In genomic region chr6:167120557-167121030, GRCh38 we compare ENCODE assay signal across 25 cellular contexts. TPM values are rescaled to one million over a fixed set of nuclear protein-coding genes. Genes with fewer than 3 reads are reported as not detected.
DNase-seq lines count a peak whose midpoint lies in the region; ATAC-seq and TF ChIP-seq lines count a peak whose summit lies in the region.
"Had no signal": no experiment of that assay in that cellular context is flagged by ENCODE, and none has a peak within 500 bp of the region (broad histone marks: within the 10 kb centered on the region; RNA-seq: fewer than 3 reads in every experiment).

No MANE protein-coding gene starts in this region.

- no peak for TF ChIP-seq POLR2A in uterus (IDR thresholded peaks at IDR 0.05)

- TF ChIP-seq CTCF in brain microvascular endothelial cell (IDR thresholded peaks at IDR 0.05; ENCODE audit: low read depth, low read length, missing control alignments) = no peak
- no peak for TF ChIP-seq CTCF in uterus (IDR thresholded peaks at IDR 0.05)

- in situ Hi-C loops in brain microvascular endothelial cell (cut with HindIII; ENCODE audit: low pct_ligation_motif_present, low sequenced_read_pairs) = no loop called here

- H3K36me3 ChIP-seq in BLaER1 (no peaks in the 10 kb centered on the region), brain microvascular endothelial cell (replicated peaks) (no peaks in the 10 kb centered on the region), uterus (no peaks in the 10 kb centered on the region)

- no peak overlapping the region for H3K4me3 Mint-ChIP-seq in activated CD4-positive, alpha-beta memory T cell treated with anti-CD3 and anti-CD28 coated beads, Interleukin-2, amount 10 ng/mL, durations not matched to agents 7 days and 5 days
- peak overlapping the region; percentile 87 to 99 (median 99) for H3K4me3 Mint-ChIP-seq in naive B cell
- H3K4me3 Mint-ChIP-seq: activated CD4-positive, alpha-beta T cell treated with anti-CD3 and anti-CD28 coated beads, Interleukin-2, amount 10 ng/mL, durations not matched to agents 24 days and 14 days; activated naive CD4-positive, alpha-beta T cell treated with anti-CD3 and anti-CD28 coated beads, Interleukin-2, amount 50 U/mL, for 24 hours had no signal

- ATAC-seq in naive B cell (ENCODE audit: low read depth in 2 of 2) (peak; percentile 48 to 53), GM18873 (IDR thresholded peaks at IDR 0.05; ENCODE audit: low FRiP score, unreplicated experiment) (no peak)

- CTCF ChIA-PET in activated CD4-positive, alpha-beta memory T cell treated with anti-CD3 and anti-CD28 coated beads, Interleukin-2, amount 10 ng/mL, durations not matched to agents 7 days and 5 days (lab: Charles Lee) = no interaction called here

- H3K4me1 ChIP-seq in BLaER1 (peaks cover 80% of the 10 kb centered on the region), uterus (no peaks in the 10 kb centered on the region)

- H3K9me3 ChIP-seq in BLaER1 = no peaks in the 10 kb centered on the region
- no peaks in the 10 kb centered on the region for H3K9me3 ChIP-seq in uterus

- no peaks in the 10 kb centered on the region for H4K20me1 ChIP-seq in BLaER1

- intact Hi-C loops in uterus (cut with DNase I; ENCODE audit: low total_unique reads) = no loop called here

- H3K4me3 ChIP-seq in BLaER1 (no peak overlapping the region), GM08714 (ENCODE audit: low read length) (peak overlapping the region; percentile 80; the same call in 1 of the 2 replicates), brain microvascular endothelial cell (ENCODE audit: low read depth, low read length) (no peak overlapping the region), uterus (no peak overlapping the region)
- H3K4me3 ChIP-seq: skin epidermis had no signal

- POLR2A ChIA-PET in activated CD4-positive, alpha-beta memory T cell treated with anti-CD3 and anti-CD28 coated beads, Interleukin-2, amount 10 ng/mL, durations not matched to agents 7 days and 5 days (lab: Charles Lee) = interaction anchor here (0.8 to 1.5 kb wide), 3 partner anchors 30 to 121 kb away, joined by 3 to 5 read pairs (median 4); partner anchors contain the start of gene CEP43

- no peak overlapping the region for H3K9ac ChIP-seq in BLaER1
- H3K9ac ChIP-seq: KMS-11 had no signal

- DNase-seq in activated CD4-positive, alpha-beta memory T cell treated with anti-CD3 and anti-CD28 coated beads, Interleukin-2, amount 10 ng/mL, durations not matched to agents 7 days and 5 days = no peak
- DNase-seq in naive B cell = peak; percentile 69
- DNase-seq in C1 segment of cervical spinal cord (lab: John Stamatoyannopoulos, UW) = no peak
- DNase-seq in brain microvascular endothelial cell = no peak
- DNase-seq in uterus = no peak
- DNase-seq: activated CD4-positive, alpha-beta T cell treated with anti-CD3 and anti-CD28 coated beads, Interleukin-2, amount 10 ng/mL, durations not matched to agents 24 days and 14 days; Calu3; GOT3; hypothalamus; kidney glomerular epithelial cell; mesendoderm; NCI-H1105 treated with DMSO at 0.1 percent for 48 hours; NCI-H2107; NCI-H524; SHP77; stimulated activated CD4-positive, alpha-beta T cell treated with anti-CD3 and anti-CD28 coated beads, Interleukin-2, amount 100 ng/mL, for 48 hours; T-helper 1 cell had no signal

- H3K9me3 Mint-ChIP-seq in activated CD4-positive, alpha-beta memory T cell treated with anti-CD3 and anti-CD28 coated beads, Interleukin-2, amount 10 ng/mL, durations not matched to agents 7 days and 5 days = peaks cover 2% of the 10 kb centered on the region
- H3K9me3 Mint-ChIP-seq in naive B cell = peaks cover 0 to 4% (median 0%) of the 10 kb centered on the region in 7 donors
- H3K9me3 Mint-ChIP-seq: activated CD4-positive, alpha-beta T cell treated with anti-CD3 and anti-CD28 coated beads, Interleukin-2, amount 10 ng/mL, durations not matched to agents 24 days and 14 days; activated naive CD4-positive, alpha-beta T cell treated with anti-CD3 and anti-CD28 coated beads, Interleukin-2, amount 50 U/mL, for 24 hours had no signal

- no peaks in the 10 kb centered on the region for H3K27me3 Mint-ChIP-seq in activated CD4-positive, alpha-beta memory T cell treated with anti-CD3 and anti-CD28 coated beads, Interleukin-2, amount 10 ng/mL, durations not matched to agents 7 days and 5 days
- H3K27me3 Mint-ChIP-seq in naive B cell = no peaks in the 10 kb centered on the region
- H3K27me3 Mint-ChIP-seq: activated naive CD4-positive, alpha-beta T cell treated with anti-CD3 and anti-CD28 coated beads, Interleukin-2, amount 50 U/mL, for 24 hours had no signal

- H3K4me2 ChIP-seq in BLaER1 = peak overlapping the region; percentile 57; the same call in 1 of the 2 replicates
- H3K4me2 ChIP-seq: KMS-11 had no signal

- no peaks in the 10 kb centered on the region for H3K27me3 ChIP-seq in BLaER1
- H3K27me3 ChIP-seq in brain microvascular endothelial cell (replicated peaks) = no peaks in the 10 kb centered on the region
- H3K27me3 ChIP-seq in uterus = no peaks in the 10 kb centered on the region

- H3K27ac ChIP-seq in BLaER1 (no peak overlapping the region), brain microvascular endothelial cell (no peak overlapping the region), uterus (no peak overlapping the region)
- H3K27ac ChIP-seq: KMS-11 had no signal

- H3K4me1 Mint-ChIP-seq in activated CD4-positive, alpha-beta memory T cell treated with anti-CD3 and anti-CD28 coated beads, Interleukin-2, amount 10 ng/mL, durations not matched to agents 7 days and 5 days = peaks cover 82% of the 10 kb centered on the region
- peaks cover 66 to 72% (median 71%) of the 10 kb centered on the region in 3 donors for H3K4me1 Mint-ChIP-seq in naive B cell
- H3K4me1 Mint-ChIP-seq: activated CD4-positive, alpha-beta T cell treated with anti-CD3 and anti-CD28 coated beads, Interleukin-2, amount 10 ng/mL, durations not matched to agents 24 days and 14 days had no signal

- H3K36me3 Mint-ChIP-seq in activated CD4-positive, alpha-beta memory T cell treated with anti-CD3 and anti-CD28 coated beads, Interleukin-2, amount 10 ng/mL, durations not matched to agents 7 days and 5 days (ENCODE audit: low read depth) = peaks cover 37% of the 10 kb centered on the region
- H3K36me3 Mint-ChIP-seq in naive B cell = peaks cover 21 to 32% of the 10 kb centered on the region in 2 donors
- H3K36me3 Mint-ChIP-seq: activated naive CD4-positive, alpha-beta T cell treated with anti-CD3 and anti-CD28 coated beads, Interleukin-2, amount 50 U/mL, for 24 hours had no signal

- peak overlapping the region; percentile 97 for H3K27ac Mint-ChIP-seq in activated CD4-positive, alpha-beta memory T cell treated with anti-CD3 and anti-CD28 coated beads, Interleukin-2, amount 10 ng/mL, durations not matched to agents 7 days and 5 days
- H3K27ac Mint-ChIP-seq in naive B cell = peak overlapping the region; percentile 98 to 100 (median 100)
- H3K27ac Mint-ChIP-seq: activated CD4-positive, alpha-beta T cell treated with anti-CD3 and anti-CD28 coated beads, Interleukin-2, amount 10 ng/mL, durations not matched to agents 24 days and 14 days; activated naive CD4-positive, alpha-beta T cell treated with anti-CD3 and anti-CD28 coated beads, Interleukin-2, amount 50 U/mL, for 24 hours; progenitor cell of endocrine pancreas had no signal

RNA-seq across cellular contexts. Expression of gene CCR6, which starts 2.3 kb away (rescaled TPM):
- total RNA-seq in activated CD4-positive, alpha-beta memory T cell treated with anti-CD3 and anti-CD28 coated beads, Interleukin-2, amount 10 ng/mL, durations not matched to agents 7 days and 5 days = 10 to 100 TPM; 20.0 to 20.3 TPM
- 100 to 1,000 TPM in 5 of 6 donors, 10 to 100 TPM in 1; 97.4 to 205 (median 126) TPM for polyA plus RNA-seq in naive B cell (ENCODE audit: low read depth in 6 of 6)
- total RNA-seq in uterus = not detected
- total RNA-seq: activated CD4-positive, alpha-beta T cell treated with anti-CD3 and anti-CD28 coated beads, Interleukin-2, amount 10 ng/mL, durations not matched to agents 24 days and 14 days; Calu3; progenitor cell of endocrine pancreas had no signal
- polyA plus RNA-seq: neural cell had no signal

RNA-seq across cellular contexts. Expression of gene GPR31, which starts 37.2 kb away (rescaled TPM):
- total RNA-seq in activated CD4-positive, alpha-beta memory T cell treated with anti-CD3 and anti-CD28 coated beads, Interleukin-2, amount 10 ng/mL, durations not matched to agents 7 days and 5 days = not detected
- not detected for polyA plus RNA-seq in naive B cell (ENCODE audit: low read depth in 6 of 6)
- not detected for total RNA-seq in uterus
- total RNA-seq: activated CD4-positive, alpha-beta T cell treated with anti-CD3 and anti-CD28 coated beads, Interleukin-2, amount 10 ng/mL, durations not matched to agents 24 days and 14 days; Calu3; progenitor cell of endocrine pancreas had no signal
- polyA plus RNA-seq: neural cell had no signal

Comparison
In these comparisons a context has a peak if more than half of its experiments do, and no peak if none do; other contexts are left out.
1. RNA of gene CCR6, which starts 2.3 kb away (total RNA-seq): 20.0 to 20.3 TPM in activated CD4-positive, alpha-beta memory T cell treated with anti-CD3 and anti-CD28 coated beads, Interleukin-2, amount 10 ng/mL, durations not matched to agents 7 days and 5 days; not detected in uterus; every median in the first group is over 10 times any median in the second.